Comparison of ENCODE assay signal across 8 cellular contexts in genomic region chr14:54503476-54503875, GRCh38. TPM values are rescaled to one million over a fixed set of nuclear protein-coding genes. Genes with fewer than 3 reads are reported as not detected.
DNase-seq lines count a peak whose midpoint lies in the region; ATAC-seq, FAIRE-seq and TF ChIP-seq lines count a peak whose summit lies in the region.
"Had no signal": no experiment of that assay in that cellular context is flagged by ENCODE, and none has a peak within 500 bp of the region (broad histone marks: within the 10 kb centered on the region; RNA-seq: fewer than 3 reads in every experiment).

No MANE protein-coding gene starts in this region.

- no peaks in the 10 kb centered on the region for H3K27me3 ChIP-seq in MG63
- no peaks in the 10 kb centered on the region for H3K27me3 ChIP-seq in osteoblast (ENCODE audit: insufficient read depth, low read length)
- H3K27me3 ChIP-seq in small intestine (ENCODE audit: control insufficient read depth in 2 of 2, insufficient read depth in 2 of 2, low read length in 2 of 2): no peaks in the 10 kb centered on the region

- H3K4me1 ChIP-seq in osteoblast (ENCODE audit: insufficient read depth, low read length): peaks cover 6% of the 10 kb centered on the region
- H3K4me1 ChIP-seq in small intestine (ENCODE audit: control insufficient read depth in 2 of 2, insufficient read depth in 1 of 2, low read depth in 1 of 2, low read length in 1 of 2): no peaks in the 10 kb centered on the region

- H3K27ac ChIP-seq in osteoblast (ENCODE audit: low read depth, low read length) (no peak overlapping the region), small intestine (ENCODE audit: low read depth in 1 of 2, low read length in 1 of 2) (no peak overlapping the region)

- H3K4me3 ChIP-seq in MG63: no peak overlapping the region
- no peak overlapping the region for H3K4me3 ChIP-seq in osteoblast (ENCODE audit: insufficient read depth, low read length)
- no peak overlapping the region for H3K4me3 ChIP-seq in small intestine (ENCODE audit: low read depth in 1 of 2, low read length in 2 of 2)

- no peaks in the 10 kb centered on the region for H3K27me3 Mint-ChIP-seq in dendritic cell treated with granulocyte-macrophage colony-stimulating factor and Interleukin-4, amounts not matched to agents 40 ng/mL and 50 ng/mL, for 4 days
- peaks cover 21% of the 10 kb centered on the region for H3K27me3 Mint-ChIP-seq in activated T-helper 1 cell treated with anti-CD3 and anti-CD28 coated beads, Interleukin-12 subunit alpha, Interleukin-12 subunit beta, Interleukin-2, Interleukin-4 antibody, amounts not matched to agents 30 ng/mL and 10 ng/mL and 1 ng/mL, durations not matched to agents 14 hours and 24 hours and 36 hours (ENCODE audit: insufficient read depth)

- no peak for FAIRE-seq in small intestine (lab: Jason Lieb, UNC)

- no peaks in the 10 kb centered on the region for H3K79me2 ChIP-seq in osteoblast (ENCODE audit: insufficient read depth, low read length)

- H3K4me1 Mint-ChIP-seq in dendritic cell treated with granulocyte-macrophage colony-stimulating factor and Interleukin-4, amounts not matched to agents 40 ng/mL and 50 ng/mL, for 4 days (ENCODE audit: low read depth): peaks cover 30% of the 10 kb centered on the region
- H3K4me1 Mint-ChIP-seq in activated T-helper 1 cell treated with anti-CD3 and anti-CD28 coated beads, Interleukin-12 subunit alpha, Interleukin-12 subunit beta, Interleukin-2, Interleukin-4 antibody, amounts not matched to agents 30 ng/mL and 10 ng/mL and 1 ng/mL, durations not matched to agents 14 hours and 24 hours and 36 hours (ENCODE audit: low read depth): no peaks in the 10 kb centered on the region

- no peaks in the 10 kb centered on the region for H3K9me3 ChIP-seq in MG63
- H3K9me3 ChIP-seq in osteoblast (ENCODE audit: low read depth, low read length): no peaks in the 10 kb centered on the region
- H3K9me3 ChIP-seq in small intestine (ENCODE audit: control insufficient read depth, low read depth): no peaks in the 10 kb centered on the region

- H3K4me3 Mint-ChIP-seq in dendritic cell treated with granulocyte-macrophage colony-stimulating factor and Interleukin-4, amounts not matched to agents 40 ng/mL and 50 ng/mL, for 4 days: no peak overlapping the region
- H3K4me3 Mint-ChIP-seq in activated T-helper 1 cell treated with anti-CD3 and anti-CD28 coated beads, Interleukin-12 subunit alpha, Interleukin-12 subunit beta, Interleukin-2, Interleukin-4 antibody, amounts not matched to agents 30 ng/mL and 10 ng/mL and 1 ng/mL, durations not matched to agents 14 hours and 24 hours and 36 hours: no peak overlapping the region

- H3K9me3 Mint-ChIP-seq in dendritic cell treated with granulocyte-macrophage colony-stimulating factor and Interleukin-4, amounts not matched to agents 40 ng/mL and 50 ng/mL, for 4 days: no peaks in the 10 kb centered on the region
- H3K9me3 Mint-ChIP-seq in activated T-helper 1 cell treated with anti-CD3 and anti-CD28 coated beads, Interleukin-12 subunit alpha, Interleukin-12 subunit beta, Interleukin-2, Interleukin-4 antibody, amounts not matched to agents 30 ng/mL and 10 ng/mL and 1 ng/mL, durations not matched to agents 14 hours and 24 hours and 36 hours: no peaks in the 10 kb centered on the region

- H3K36me3 Mint-ChIP-seq in dendritic cell treated with granulocyte-macrophage colony-stimulating factor and Interleukin-4, amounts not matched to agents 40 ng/mL and 50 ng/mL, for 4 days (ENCODE audit: low read depth): no peaks in the 10 kb centered on the region
- no peaks in the 10 kb centered on the region for H3K36me3 Mint-ChIP-seq in activated T-helper 1 cell treated with anti-CD3 and anti-CD28 coated beads, Interleukin-12 subunit alpha, Interleukin-12 subunit beta, Interleukin-2, Interleukin-4 antibody, amounts not matched to agents 30 ng/mL and 10 ng/mL and 1 ng/mL, durations not matched to agents 14 hours and 24 hours and 36 hours (ENCODE audit: low read depth)

- H4K20me1 ChIP-seq in osteoblast (ENCODE audit: insufficient read depth, low read length): no peaks in the 10 kb centered on the region

- peak; percentile 60 for TF ChIP-seq CTCF in osteoblast (IDR thresholded peaks at IDR 0.05; ENCODE audit: extremely low read depth, low read depth, low read length)

- intact Hi-C loops in dendritic cell treated with granulocyte-macrophage colony-stimulating factor and Interleukin-4, amounts not matched to agents 40 ng/mL and 50 ng/mL, for 4 days (cut with micrococcal nuclease): loop anchor here (5.0 kb wide), 1 partner anchor 284 kb away; no protein-coding TSS in a partner anchor
- intact Hi-C loops in activated T-helper 1 cell treated with anti-CD3 and anti-CD28 coated beads, Interleukin-12 subunit alpha, Interleukin-12 subunit beta, Interleukin-2, Interleukin-4 antibody, amounts not matched to agents 30 ng/mL and 10 ng/mL and 1 ng/mL, durations not matched to agents 14 hours and 24 hours and 36 hours (cut with micrococcal nuclease): no loop called here

- H2AFZ ChIP-seq in osteoblast (ENCODE audit: low read length): peak overlapping the region; percentile 94

- no peak for ATAC-seq in GM21723 (IDR thresholded peaks at IDR 0.05; ENCODE audit: unreplicated experiment)

- peak overlapping the region; percentile 30 for H3K4me2 ChIP-seq in osteoblast (ENCODE audit: insufficient read depth, low read length)

- no peaks in the 10 kb centered on the region for H3K36me3 ChIP-seq in MG63
- no peaks in the 10 kb centered on the region for H3K36me3 ChIP-seq in osteoblast (ENCODE audit: insufficient read depth, low read length)
- H3K36me3 ChIP-seq in small intestine (ENCODE audit: control insufficient read depth in 2 of 2, insufficient read depth in 2 of 2, low read length in 2 of 2): no peaks in the 10 kb centered on the region

- WGBS in small intestine, 3 donors: 70 to 78% (median 74%) methylated on average over 3 of the region's 3 CpGs

- DNase-seq in GM03348 (ENCODE audit: low spot score): peak; percentile 31
- DNase-seq in MG63: peak; percentile 6
- no peak for DNase-seq in osteoblast (ENCODE audit: insufficient read length, low spot score, missing footprints)
- no peak for DNase-seq in small intestine
- DNase-seq in activated T-helper 1 cell treated with anti-CD3 and anti-CD28 coated beads, Interleukin-12 subunit alpha, Interleukin-12 subunit beta, Interleukin-2, Interleukin-4 antibody, amounts not matched to agents 30 ng/mL and 10 ng/mL and 1 ng/mL, durations not matched to agents 14 hours and 24 hours and 36 hours (ENCODE audit: low spot score): no peak
- DNase-seq: NCI-H187 treated with DMSO at 0.1 percent for 48 hours had no signal

- H3K27ac Mint-ChIP-seq in dendritic cell treated with granulocyte-macrophage colony-stimulating factor and Interleukin-4, amounts not matched to agents 40 ng/mL and 50 ng/mL, for 4 days: peak overlapping the region; percentile 90
- H3K27ac Mint-ChIP-seq in activated T-helper 1 cell treated with anti-CD3 and anti-CD28 coated beads, Interleukin-12 subunit alpha, Interleukin-12 subunit beta, Interleukin-2, Interleukin-4 antibody, amounts not matched to agents 30 ng/mL and 10 ng/mL and 1 ng/mL, durations not matched to agents 14 hours and 24 hours and 36 hours: no peak overlapping the region

RNA-seq across cellular contexts. Expression of gene CGRRF1, which starts 6.2 kb away (rescaled TPM):
- 5.9 and 6.0 TPM in 2 replicates for total RNA-seq in MG63 (2014; rRNA removed; shearing (Covaris generic); ENCODE audit: low replicate concordance)
- total RNA-seq in osteoblast: 15.9 and 17.4 TPM in 2 replicates
- 10 to 100 TPM; 11.9 to 16.5 (median 15.8) TPM for polyA plus RNA-seq in small intestine
- total RNA-seq in activated T-helper 1 cell treated with anti-CD3 and anti-CD28 coated beads, Interleukin-12 subunit alpha, Interleukin-12 subunit beta, Interleukin-2, Interleukin-4 antibody, amounts not matched to agents 30 ng/mL and 10 ng/mL and 1 ng/mL, durations not matched to agents 14 hours and 24 hours and 36 hours: 8.5 and 13.2 TPM in 2 replicates

RNA-seq across cellular contexts. Expression of gene GMFB, which starts 14.7 kb away (rescaled TPM):
- total RNA-seq in MG63 (2014; rRNA removed; shearing (Covaris generic); ENCODE audit: low replicate concordance): 34.8 and 52.8 TPM in 2 replicates
- total RNA-seq in osteoblast: 77.2 and 98.8 TPM in 2 replicates
- polyA plus RNA-seq in small intestine: 10 to 100 TPM; 25.9 to 38.0 (median 29.1) TPM
- total RNA-seq in activated T-helper 1 cell treated with anti-CD3 and anti-CD28 coated beads, Interleukin-12 subunit alpha, Interleukin-12 subunit beta, Interleukin-2, Interleukin-4 antibody, amounts not matched to agents 30 ng/mL and 10 ng/mL and 1 ng/mL, durations not matched to agents 14 hours and 24 hours and 36 hours: 39.5 and 39.7 TPM in 2 replicates

Comparison
In these comparisons a context has a peak if more than half of its experiments do, and no peak if none do; other contexts are left out.
1. DNase-seq: peak in GM03348 (single experiment) and MG63 (single experiment); none in osteoblast (single experiment), small intestine (single experiment) and activated T-helper 1 cell treated with anti-CD3 and anti-CD28 coated beads, Interleukin-12 subunit alpha, Interleukin-12 subunit beta, Interleukin-2, Interleukin-4 antibody, amounts not matched to agents 30 ng/mL and 10 ng/mL and 1 ng/mL, durations not matched to agents 14 hours and 24 hours and 36 hours (single experiment).